ENCODE assay signal across 13 cellular contexts in the genomic region with DNA sequence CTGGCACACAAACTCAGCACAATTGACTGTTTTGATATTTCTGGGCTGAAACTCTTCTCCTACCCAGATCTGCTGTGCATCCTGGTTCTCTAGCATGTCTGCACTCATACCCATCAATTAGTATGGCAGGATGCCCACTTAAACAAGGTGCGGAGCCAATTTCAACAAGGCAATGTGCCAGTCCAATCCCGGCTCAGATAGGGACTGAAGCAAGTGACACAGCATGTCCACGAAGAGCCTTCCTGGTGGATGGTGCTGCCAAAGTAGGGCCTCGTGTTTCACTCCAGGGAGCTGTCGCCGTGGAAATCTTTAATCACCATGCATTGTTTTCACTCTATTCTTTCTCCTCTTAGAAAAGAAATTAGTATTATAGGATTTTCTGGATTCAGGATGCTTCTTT. TPM values are rescaled to one million over a fixed set of nuclear protein-coding genes. Genes with fewer than 3 reads are reported as not detected.
DNase-seq lines count a peak whose midpoint lies in the region; ATAC-seq and TF ChIP-seq lines count a peak whose summit lies in the region.
"Had no signal": no experiment of that assay in that cellular context is flagged by ENCODE, and none has a peak within 500 bp of the region (broad histone marks: within the 10 kb centered on the region; RNA-seq: fewer than 3 reads in every experiment).

No MANE protein-coding gene starts in this region.

- TF ChIP-seq CTCF in cardiac fibroblast (IDR thresholded peaks at IDR 0.05; ENCODE audit: low read depth, low read length) (no peak), right lobe of liver (IDR thresholded peaks at IDR 0.05) (no peak), endothelial cell (IDR thresholded peaks at IDR 0.05; ENCODE audit: unreplicated experiment) (no peak)

- H3K27ac ChIP-seq in right lobe of liver, result no peak overlapping the region
- H3K27ac ChIP-seq: BLaER1 treated with 17β-estradiol and CSF1 and Interleukin-3, amounts not matched to agents 10 nM and 100 nM; hepatocyte had no signal

- H3K9me3 Mint-ChIP-seq in activated T-helper 1 cell treated with anti-CD3 and anti-CD28 coated beads, Interleukin-12 subunit alpha, Interleukin-12 subunit beta, Interleukin-2, Interleukin-4 antibody, amounts not matched to agents 30 ng/mL and 10 ng/mL and 1 ng/mL, durations not matched to agents 14 hours and 24 hours and 36 hours, result no peaks in the 10 kb centered on the region
- H3K9me3 Mint-ChIP-seq in endothelial cell (ENCODE audit: unreplicated experiment), result no peaks in the 10 kb centered on the region
- H3K9me3 Mint-ChIP-seq: stimulated activated naive CD8-positive, alpha-beta T cell treated with anti-CD3 and anti-CD28 coated beads, Interleukin-15, Interleukin-2, amounts not matched to agents 100 ng/mL and 50 ng/mL, for 24 hours had no signal

- H3K27me3 Mint-ChIP-seq in activated T-helper 1 cell treated with anti-CD3 and anti-CD28 coated beads, Interleukin-12 subunit alpha, Interleukin-12 subunit beta, Interleukin-2, Interleukin-4 antibody, amounts not matched to agents 30 ng/mL and 10 ng/mL and 1 ng/mL, durations not matched to agents 14 hours and 24 hours and 36 hours (ENCODE audit: insufficient read depth), result peaks cover 16% of the 10 kb centered on the region
- H3K27me3 Mint-ChIP-seq in endothelial cell (ENCODE audit: unreplicated experiment), result peaks cover 2% of the 10 kb centered on the region

- TF ChIP-seq POLR2A in right lobe of liver (IDR thresholded peaks at IDR 0.05), result no peak

- peaks cover 20% of the 10 kb centered on the region for H3K4me1 Mint-ChIP-seq in activated T-helper 1 cell treated with anti-CD3 and anti-CD28 coated beads, Interleukin-12 subunit alpha, Interleukin-12 subunit beta, Interleukin-2, Interleukin-4 antibody, amounts not matched to agents 30 ng/mL and 10 ng/mL and 1 ng/mL, durations not matched to agents 14 hours and 24 hours and 36 hours (ENCODE audit: low read depth)
- no peaks in the 10 kb centered on the region for H3K4me1 Mint-ChIP-seq in endothelial cell (ENCODE audit: unreplicated experiment)

- H3K4me1 ChIP-seq in right lobe of liver, result peaks cover 0 to 4% (median 0%) of the 10 kb centered on the region in 4 donors
- H3K4me1 ChIP-seq: BLaER1 treated with 17β-estradiol and CSF1 and Interleukin-3, amounts not matched to agents 10 nM and 100 nM had no signal

- no peaks in the 10 kb centered on the region for H3K27me3 ChIP-seq in right lobe of liver
- no peaks in the 10 kb centered on the region for H3K27me3 ChIP-seq in H7 (ENCODE audit: control insufficient read depth, insufficient read depth, low read length)
- H3K27me3 ChIP-seq: BLaER1 treated with 17β-estradiol and CSF1 and Interleukin-3, amounts not matched to agents 10 nM and 100 nM; hepatocyte had no signal

- H3K4me3 Mint-ChIP-seq in activated T-helper 1 cell treated with anti-CD3 and anti-CD28 coated beads, Interleukin-12 subunit alpha, Interleukin-12 subunit beta, Interleukin-2, Interleukin-4 antibody, amounts not matched to agents 30 ng/mL and 10 ng/mL and 1 ng/mL, durations not matched to agents 14 hours and 24 hours and 36 hours, result no peak overlapping the region
- H3K4me3 Mint-ChIP-seq in endothelial cell (ENCODE audit: unreplicated experiment), result no peak overlapping the region
- H3K4me3 Mint-ChIP-seq: stimulated activated naive CD8-positive, alpha-beta T cell treated with anti-CD3 and anti-CD28 coated beads, Interleukin-15, Interleukin-2, amounts not matched to agents 100 ng/mL and 50 ng/mL, for 24 hours had no signal

- intact Hi-C loops in right lobe of liver (cut with DNase I), result no loop called here
- intact Hi-C loops in activated T-helper 1 cell treated with anti-CD3 and anti-CD28 coated beads, Interleukin-12 subunit alpha, Interleukin-12 subunit beta, Interleukin-2, Interleukin-4 antibody, amounts not matched to agents 30 ng/mL and 10 ng/mL and 1 ng/mL, durations not matched to agents 14 hours and 24 hours and 36 hours (cut with micrococcal nuclease), result loop anchor here (5.0 kb wide), 1 partner anchor 37 kb away; no protein-coding TSS in a partner anchor

- WGBS in right lobe of liver (ENCODE audit: insufficient coverage, low coverage, low lambda C conversion rate, missing lambda C conversion rate), result 46% methylated on average over 5 of the region's 6 CpGs

- H3K36me3 Mint-ChIP-seq in activated T-helper 1 cell treated with anti-CD3 and anti-CD28 coated beads, Interleukin-12 subunit alpha, Interleukin-12 subunit beta, Interleukin-2, Interleukin-4 antibody, amounts not matched to agents 30 ng/mL and 10 ng/mL and 1 ng/mL, durations not matched to agents 14 hours and 24 hours and 36 hours (ENCODE audit: low read depth), result no peaks in the 10 kb centered on the region
- H3K36me3 Mint-ChIP-seq in endothelial cell (ENCODE audit: low read depth, unreplicated experiment), result no peaks in the 10 kb centered on the region

- ATAC-seq in right lobe of liver, result peak; percentile 82 to 96 (median 94)

- DNase-seq in DMS153 (lab: John Stamatoyannopoulos, UW) (peak; percentile 92), NCI-H2171 treated with DMSO at 0.1 percent for 48 hours (lab: John Stamatoyannopoulos, UW) (peak; percentile 64), cardiac fibroblast (ENCODE audit: low read depth in 2 of 2) (peak; percentile 10 to 41), right lobe of liver (peak; percentile 56 to 73 (median 73)), NCI-H510A treated with DMSO at 0.1 percent for 48 hours (lab: John Stamatoyannopoulos, UW) (no peak), endothelial cell (ENCODE audit: low spot score) (no peak), H7 (no peak)
- DNase-seq in activated T-helper 1 cell treated with anti-CD3 and anti-CD28 coated beads, Interleukin-12 subunit alpha, Interleukin-12 subunit beta, Interleukin-2, Interleukin-4 antibody, amounts not matched to agents 30 ng/mL and 10 ng/mL and 1 ng/mL, durations not matched to agents 14 hours and 24 hours and 36 hours (ENCODE audit: low spot score), result no peak
- DNase-seq: cortex of kidney, T-helper 9 cell had no signal

- no peaks in the 10 kb centered on the region for H3K9me3 ChIP-seq in right lobe of liver
- H3K9me3 ChIP-seq: BLaER1 treated with 17β-estradiol and CSF1 and Interleukin-3, amounts not matched to agents 10 nM and 100 nM had no signal

- H3K27ac Mint-ChIP-seq in activated T-helper 1 cell treated with anti-CD3 and anti-CD28 coated beads, Interleukin-12 subunit alpha, Interleukin-12 subunit beta, Interleukin-2, Interleukin-4 antibody, amounts not matched to agents 30 ng/mL and 10 ng/mL and 1 ng/mL, durations not matched to agents 14 hours and 24 hours and 36 hours, result no peak overlapping the region
- H3K27ac Mint-ChIP-seq in endothelial cell (ENCODE audit: unreplicated experiment), result no peak overlapping the region
- H3K27ac Mint-ChIP-seq: stimulated activated naive CD8-positive, alpha-beta T cell treated with anti-CD3 and anti-CD28 coated beads, Interleukin-15, Interleukin-2, amounts not matched to agents 100 ng/mL and 50 ng/mL, for 24 hours had no signal

- H3K36me3 ChIP-seq in right lobe of liver, result no peaks in the 10 kb centered on the region
- H3K36me3 ChIP-seq in H7 (replicated peaks; ENCODE audit: control insufficient read depth, insufficient read depth, low read length), result no peaks in the 10 kb centered on the region
- H3K36me3 ChIP-seq: BLaER1 treated with 17β-estradiol and CSF1 and Interleukin-3, amounts not matched to agents 10 nM and 100 nM had no signal

- H3K4me3 ChIP-seq in cardiac fibroblast (replicated peaks in 1 of 2; ENCODE audit: low read depth in 2 of 2, low read length in 2 of 2) (no peak overlapping the region), right lobe of liver (no peak overlapping the region), H7 (ENCODE audit: insufficient read depth, low read depth, low read length) (no peak overlapping the region)
- H3K4me3 ChIP-seq: BLaER1 treated with 17β-estradiol and CSF1 and Interleukin-3, amounts not matched to agents 10 nM and 100 nM; hepatocyte had no signal

RNA-seq across cellular contexts. Expression of gene LSM6, which starts 40.8 kb away (rescaled TPM):
- total RNA-seq in right lobe of liver, result 10 to 100 TPM in 4 of 6 experiments, 1 to 10 TPM in 2; 6.4 to 19.3 (median 11.0) TPM
- 62.9 and 65.0 TPM in 2 replicates for total RNA-seq in activated T-helper 1 cell treated with anti-CD3 and anti-CD28 coated beads, Interleukin-12 subunit alpha, Interleukin-12 subunit beta, Interleukin-2, Interleukin-4 antibody, amounts not matched to agents 30 ng/mL and 10 ng/mL and 1 ng/mL, durations not matched to agents 14 hours and 24 hours and 36 hours
- 40.3 TPM for total RNA-seq in endothelial cell (ENCODE audit: unreplicated experiment)
- total RNA-seq in H7 (2014; rRNA removed; shearing (Covaris generic)), result 48.7 and 50.1 TPM in 2 replicates

Comparison
In these comparisons a context has a peak if more than half of its experiments do, and no peak if none do; other contexts are left out.
1. DNase-seq: peak in DMS153 (single experiment), NCI-H2171 treated with DMSO at 0.1 percent for 48 hours (single experiment), cardiac fibroblast (2 of 2) and right lobe of liver (3 of 3); none in NCI-H510A treated with DMSO at 0.1 percent for 48 hours (single experiment), activated T-helper 1 cell treated with anti-CD3 and anti-CD28 coated beads, Interleukin-12 subunit alpha, Interleukin-12 subunit beta, Interleukin-2, Interleukin-4 antibody, amounts not matched to agents 30 ng/mL and 10 ng/mL and 1 ng/mL, durations not matched to agents 14 hours and 24 hours and 36 hours (single experiment), endothelial cell (single experiment) and H7 (single experiment).